Comparison of ENCODE assay signal across 17 cellular contexts in genomic region chr7:115672024-115672423, GRCh38.
DNase-seq lines count a peak whose midpoint lies in the region; ATAC-seq and TF ChIP-seq lines count a peak whose summit lies in the region.
"Had no signal": no experiment of that assay in that cellular context is flagged by ENCODE, and none has a peak within 500 bp of the region (broad histone marks: within the 10 kb centered on the region; RNA-seq: fewer than 3 reads in every experiment).

No MANE protein-coding gene starts in this region.

- intact Hi-C loops in Right ventricle myocardium superior (cut with DNase I) (no loop called here), breast epithelium (cut with DNase I; ENCODE audit: low total_unique reads) (no loop called here), PC-9 (cut with micrococcal nuclease; ENCODE audit: unreplicated experiment) (no loop called here)

- H3K36me3 Mint-ChIP-seq in osteocyte (ENCODE audit: unreplicated experiment) (no peaks in the 10 kb centered on the region), type B pancreatic cell (no peaks in the 10 kb centered on the region)
- H3K36me3 Mint-ChIP-seq: CD4-positive, alpha-beta memory T cell had no signal

- H3K36me3 ChIP-seq in SJCRH30: no peaks in the 10 kb centered on the region
- no peaks in the 10 kb centered on the region for H3K36me3 ChIP-seq in fibroblast of lung (ENCODE audit: control insufficient read depth, insufficient read depth, low read length)
- no peaks in the 10 kb centered on the region for H3K36me3 ChIP-seq in breast epithelium
- H3K36me3 ChIP-seq in PC-9 (ENCODE audit: low read depth): no peaks in the 10 kb centered on the region
- H3K36me3 ChIP-seq: BE2C had no signal

- H3K4me3 Mint-ChIP-seq in osteocyte (ENCODE audit: unreplicated experiment) (no peak overlapping the region), type B pancreatic cell (no peak overlapping the region)
- H3K4me3 Mint-ChIP-seq: CD4-positive, alpha-beta memory T cell had no signal

- H4K20me1 ChIP-seq in fibroblast of lung (ENCODE audit: control insufficient read depth, extremely low read depth, insufficient read depth, low read length) (no peaks in the 10 kb centered on the region), PC-9 (ENCODE audit: insufficient read depth) (no peaks in the 10 kb centered on the region)

- no peaks in the 10 kb centered on the region for H3K79me2 ChIP-seq in fibroblast of lung (ENCODE audit: control insufficient read depth, insufficient read depth, low read length)
- H3K79me2 ChIP-seq in PC-9 (ENCODE audit: low read depth): no peaks in the 10 kb centered on the region

- H3K27ac Mint-ChIP-seq in osteocyte (ENCODE audit: unreplicated experiment) (peak overlapping the region; percentile 74), type B pancreatic cell (no peak overlapping the region)
- H3K27ac Mint-ChIP-seq: CD4-positive, alpha-beta memory T cell had no signal

- no peaks in the 10 kb centered on the region for H3F3A ChIP-seq in PC-9 (ENCODE audit: insufficient read depth, low read depth)

- ATAC-seq in Right ventricle myocardium superior (ENCODE audit: poor library complexity): no peak
- ATAC-seq: K562 had no signal

- H3K4me1 ChIP-seq in SJCRH30 (peaks cover 27% of the 10 kb centered on the region), fibroblast of lung (ENCODE audit: control insufficient read depth, extremely low read depth, insufficient read depth, low read length) (peaks cover 5% of the 10 kb centered on the region), breast epithelium (no peaks in the 10 kb centered on the region), PC-9 (replicated peaks; ENCODE audit: insufficient read depth) (no peaks in the 10 kb centered on the region)
- H3K4me1 ChIP-seq: BE2C had no signal

- H3K4me1 Mint-ChIP-seq in osteocyte (ENCODE audit: unreplicated experiment) (peaks cover 24% of the 10 kb centered on the region), type B pancreatic cell (ENCODE audit: unreplicated experiment) (peaks cover 11% of the 10 kb centered on the region)
- H3K4me1 Mint-ChIP-seq: CD4-positive, alpha-beta memory T cell had no signal

- CTCF ChIA-PET in PC-9 (lab: Charles Lee): no interaction called here

- H3K4me3 ChIP-seq in SJCRH30: no peak overlapping the region
- H3K4me3 ChIP-seq in fibroblast of lung (replicated peaks in 1 of 4; ENCODE audit: control extremely low read depth in 1 of 4, insufficient read depth in 1 of 4, low read depth in 3 of 4, low read length in 4 of 4): no peak overlapping the region
- H3K4me3 ChIP-seq in breast epithelium: no peak overlapping the region
- H3K4me3 ChIP-seq in PC-9: no peak overlapping the region
- H3K4me3 ChIP-seq: K562 had no signal

- H3K9me3 ChIP-seq in SJCRH30 (replicated peaks) (no peaks in the 10 kb centered on the region), fibroblast of lung (ENCODE audit: control insufficient read depth, insufficient read depth, low read depth, low read length) (no peaks in the 10 kb centered on the region), breast epithelium (no peaks in the 10 kb centered on the region), PC-9 (ENCODE audit: insufficient read depth, low read depth) (no peaks in the 10 kb centered on the region)
- H3K9me3 ChIP-seq: BE2C had no signal

- H3K27me3 ChIP-seq in SJCRH30 (no peaks in the 10 kb centered on the region), fibroblast of lung (ENCODE audit: control insufficient read depth, insufficient read depth, low read length) (no peaks in the 10 kb centered on the region), breast epithelium (no peaks in the 10 kb centered on the region), PC-9 (ENCODE audit: insufficient read depth, low read depth) (no peaks in the 10 kb centered on the region)
- H3K27me3 ChIP-seq: BE2C had no signal

- H3K9me3 Mint-ChIP-seq in osteocyte (ENCODE audit: unreplicated experiment): peaks cover 5% of the 10 kb centered on the region
- no peaks in the 10 kb centered on the region for H3K9me3 Mint-ChIP-seq in type B pancreatic cell
- H3K9me3 Mint-ChIP-seq: CD4-positive, alpha-beta memory T cell had no signal

- peak overlapping the region; percentile 45 for H3K4me2 ChIP-seq in fibroblast of lung (ENCODE audit: extremely low read depth, insufficient read depth, low read length)
- no peak overlapping the region for H3K4me2 ChIP-seq in PC-9

- no peak for TF ChIP-seq POLR2A in breast epithelium (IDR thresholded peaks at IDR 0.05)

- no peak overlapping the region for H3K9ac ChIP-seq in fibroblast of lung (ENCODE audit: insufficient read depth, low read length)

- DNase-seq in ELR (ENCODE audit: low read depth) (peak; percentile 45), SJCRH30 (no peak), fibroblast of lung (ENCODE audit: low read depth in 2 of 2) (peak; percentile 22 to 37), osteocyte (ENCODE audit: extremely low spot score, unreplicated experiment) (no peak), Right ventricle myocardium superior (no peak), type B pancreatic cell (ENCODE audit: extremely low spot score, unreplicated experiment) (no peak), breast epithelium (ENCODE audit: low spot score in 2 of 2) (no peak), PC-9 (no peak)
- DNase-seq: ACHN; BE2C; CD4-positive, alpha-beta memory T cell; DND-41; NCI-H146; NCI-H2227 treated with DMSO at 0.1 percent for 48 hours; NCI-H526 had no signal

- H3K27me3 Mint-ChIP-seq in osteocyte (ENCODE audit: unreplicated experiment) (no peaks in the 10 kb centered on the region), type B pancreatic cell (peaks cover 3% of the 10 kb centered on the region)

- BruUV-seq in PC-9 (replicated peaks; lab: Mats Ljungman, UMichigan): no TSS peak

- POLR2A ChIA-PET in PC-9 (lab: Charles Lee; ENCODE audit: unreplicated experiment): no interaction called here

- TF ChIP-seq CTCF in fibroblast of lung (conservative IDR thresholded peaks at IDR 0.05 in 1 of 2, IDR thresholded peaks at IDR 0.05 in 1 of 2; ENCODE audit: low read depth in 1 of 2, low read length in 2 of 2) (no peak), osteocyte (IDR thresholded peaks at IDR 0.05) (no peak), type B pancreatic cell (conservative IDR thresholded peaks at IDR 0.05) (no peak), breast epithelium (IDR thresholded peaks at IDR 0.05) (no peak), PC-9 (conservative IDR thresholded peaks at IDR 0.05) (no peak)

- H3K27ac ChIP-seq in SJCRH30 (peak overlapping the region; percentile 24; the same call in 1 of the 2 replicates), fibroblast of lung (ENCODE audit: insufficient read depth, low read length) (no peak overlapping the region), breast epithelium (no peak overlapping the region), PC-9 (no peak overlapping the region)
- H3K27ac ChIP-seq: RWPE1 had no signal

- H3K9me2 ChIP-seq in PC-9 (ENCODE audit: insufficient read depth): no peaks in the 10 kb centered on the region

- H2AFZ ChIP-seq in fibroblast of lung (ENCODE audit: low read length): no peak overlapping the region
- no peak overlapping the region for H2AFZ ChIP-seq in PC-9

Comparison
In these comparisons a context has a peak if more than half of its experiments do, and no peak if none do; other contexts are left out.
1. DNase-seq: peak in ELR (single experiment) and fibroblast of lung (2 of 2); none in SJCRH30 (0 of 2), osteocyte (single experiment), Right ventricle myocardium superior (single experiment), type B pancreatic cell (single experiment), breast epithelium (0 of 2) and PC-9 (0 of 2).